In the genomic region with DNA sequence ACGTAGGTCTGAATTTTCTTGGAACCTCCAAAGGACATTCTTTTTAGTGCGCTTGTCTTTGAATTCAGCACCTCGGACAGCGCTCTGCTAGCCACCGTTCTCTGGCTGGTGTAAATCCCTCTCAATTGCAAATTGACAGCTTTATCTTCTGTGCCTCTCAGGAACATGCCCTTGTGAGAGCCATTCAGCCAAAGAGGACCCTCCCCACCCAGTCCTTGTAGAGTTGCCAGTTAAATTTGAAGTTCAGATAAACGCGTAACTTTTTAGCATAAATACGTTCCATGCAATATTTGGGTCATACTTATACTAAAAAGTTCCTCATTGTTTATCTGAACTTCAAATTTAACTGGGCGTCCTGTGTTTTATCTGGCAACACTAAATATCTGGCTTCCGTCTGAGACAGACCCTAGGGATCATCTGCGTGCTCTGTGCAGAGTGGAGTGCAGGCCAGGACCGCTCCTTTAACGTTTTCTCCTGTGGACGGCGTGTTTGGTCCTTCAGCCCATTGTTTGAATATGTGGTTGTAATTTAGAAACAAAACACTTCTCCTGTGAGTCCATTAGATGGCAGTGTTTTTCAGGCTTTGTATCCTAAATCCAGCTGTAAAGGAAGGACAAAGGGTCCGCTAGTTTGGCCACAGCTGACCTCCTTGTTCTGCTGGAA, we compare ENCODE assay signal across 8 cellular contexts. TPM values are rescaled to one million over a fixed set of nuclear protein-coding genes. Genes with fewer than 3 reads are reported as not detected.
DNase-seq lines count a peak whose midpoint lies in the region; ATAC-seq, FAIRE-seq and TF ChIP-seq lines count a peak whose summit lies in the region.

No MANE protein-coding gene starts in this region.

- H3K9me3 ChIP-seq in kidney (ENCODE audit: control insufficient read depth in 1 of 2, low read length in 2 of 2): no peaks in the 10 kb centered on the region

- no peaks in the 10 kb centered on the region for H3K36me3 ChIP-seq in kidney (ENCODE audit: control insufficient read depth in 1 of 2, insufficient read depth in 2 of 2, low read length in 2 of 2)

- H3K4me3 ChIP-seq in kidney (ENCODE audit: low read length in 2 of 2): no peak overlapping the region

- H3K27ac ChIP-seq in kidney (ENCODE audit: low read depth in 2 of 2, low read length in 2 of 2): no peak overlapping the region

- peaks cover 4 to 5% of the 10 kb centered on the region in 2 donors for H3K4me1 ChIP-seq in kidney (ENCODE audit: control insufficient read depth in 1 of 2, insufficient read depth in 1 of 2, low read depth in 1 of 2, low read length in 2 of 2)

- no peak overlapping the region for H3K9ac ChIP-seq in kidney (ENCODE audit: low read length in 2 of 2)

- intact Hi-C loops in kidney (cut with DNase I): loop anchor here (10.0 kb wide), 1 partner anchor 192 kb away; a partner anchor contains a TSS

- peak; percentile 34 for TF ChIP-seq CTCF in kidney (IDR thresholded peaks at IDR 0.05; ENCODE audit: borderline replicate concordance, extremely low read depth, insufficient read depth)

- DNase-seq in NCI-H1436 (lab: John Stamatoyannopoulos, UW) (peak; percentile 35), NCI-H1436 treated with DMSO at 0.1 percent for 48 hours (lab: John Stamatoyannopoulos, UW) (no peak), MV-4-11 (lab: John Stamatoyannopoulos, UW) (peak; percentile 21), T-helper 1 cell (peak in 3 of 5 donors; percentile 23 to 57 (median 30)), cerebellar cortex (ENCODE audit: low spot score) (peak; percentile 78), kidney (no peak)
- DNase-seq in stimulated activated CD8-positive, alpha-beta memory T cell treated with anti-CD3 and anti-CD28 coated beads, Interleukin-7, amount 100 ng/mL, for 4 hours (ENCODE audit: low read depth in 2 of 2): peak; percentile 17 to 20

- no peak for FAIRE-seq in kidney (lab: Jason Lieb, UNC)

- no peak for ATAC-seq in GM21737 (IDR thresholded peaks at IDR 0.05; ENCODE audit: unreplicated experiment)

RNA-seq across cellular contexts. Expression of a gene that starts 7.0 kb away (rescaled TPM):
- 28.1 TPM for total RNA-seq in kidney
- polyA plus RNA-seq in kidney (ENCODE audit: insufficient read depth, low read depth, low replicate concordance): 19.6 TPM

Comparison
In these comparisons a context has a peak if more than half of its experiments do, and no peak if none do; other contexts are left out.
1. DNase-seq: peak in NCI-H1436 (single experiment), MV-4-11 (single experiment), T-helper 1 cell (3 of 5), cerebellar cortex (single experiment) and stimulated activated CD8-positive, alpha-beta memory T cell treated with anti-CD3 and anti-CD28 coated beads, Interleukin-7, amount 100 ng/mL, for 4 hours (2 of 2); none in NCI-H1436 treated with DMSO at 0.1 percent for 48 hours (single experiment) and kidney (single experiment).